ENCODE assay signal across 1 cellular context in genomic region chr15:38050529-38050928, GRCh38.
TF ChIP-seq lines count a peak whose summit lies in the region.

No MANE protein-coding gene starts in this region.

TF ChIP-seq in endothelial cell of umbilical vein, 7 proteins besides CTCF, POLR2A, EP300 and RAD21 (continued from another document):
- TF ChIP-seq MYC (IDR thresholded peaks at IDR 0.05; ENCODE audit: low read depth, low read length) (no peak), POLR2AphosphoS5 (IDR thresholded peaks at IDR 0.05; ENCODE audit: insufficient read depth, low read depth, low read length) (no peak), JUN (IDR thresholded peaks at IDR 0.05; ENCODE audit: borderline replicate concordance, insufficient read depth, insufficient read length, low read depth) (peak; percentile 4), EZH2 (IDR thresholded peaks at IDR 0.05; ENCODE audit: borderline replicate concordance, low read depth, low read length, severe bottlenecking) (no peak)
